ENCODE assay signal across 18 cellular contexts in the genomic region with DNA sequence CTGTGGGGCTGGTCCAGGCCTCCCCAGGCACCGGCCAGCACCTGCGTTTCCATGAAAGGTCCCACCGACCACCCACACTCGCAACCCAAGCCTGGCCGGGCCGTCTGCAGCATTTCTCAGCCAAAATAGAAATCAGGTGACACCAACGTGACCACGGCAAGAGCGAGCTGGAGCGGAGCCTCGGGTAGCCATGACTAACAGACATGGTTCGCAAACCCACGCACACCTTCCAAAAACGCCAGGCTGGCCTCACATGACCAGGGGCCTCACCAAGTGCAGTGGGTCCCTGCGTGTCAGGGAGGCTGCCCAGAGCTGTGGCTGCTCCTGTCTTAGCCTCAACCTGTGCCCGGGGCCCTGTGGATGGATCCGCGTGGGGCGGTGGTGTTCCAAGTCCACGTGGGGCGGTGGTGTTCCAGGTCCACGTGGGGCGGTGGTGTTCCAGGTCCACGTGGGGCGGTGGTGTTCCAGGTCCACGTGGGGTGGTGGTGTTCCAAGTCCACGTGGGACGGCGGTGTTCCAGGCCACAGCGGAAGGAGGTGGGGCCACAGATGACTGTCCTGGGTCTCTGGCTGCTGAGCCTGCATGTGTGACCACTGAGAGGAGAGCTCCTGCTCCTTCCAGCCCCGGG.
DNase-seq lines count a peak whose midpoint lies in the region; ATAC-seq, FAIRE-seq and TF ChIP-seq lines count a peak whose summit lies in the region.
"Had no signal": no experiment of that assay in that cellular context is flagged by ENCODE, and none has a peak within 500 bp of the region (broad histone marks: within the 10 kb centered on the region; RNA-seq: fewer than 3 reads in every experiment).

No MANE protein-coding gene starts in this region.

- H2AFZ ChIP-seq in H1 (ENCODE audit: low read length): no peak overlapping the region

- H3K9me3 ChIP-seq in BLaER1 treated with 17β-estradiol and CSF1 and Interleukin-3, amounts not matched to agents 10 nM and 100 nM (replicated peaks in 1 of 11): peaks cover 0 to 3% (median 0%) of the 10 kb centered on the region in 11 experiments; a peak in 2 of 22 replicates
- no peaks in the 10 kb centered on the region for H3K9me3 ChIP-seq in Caco-2
- no peaks in the 10 kb centered on the region for H3K9me3 ChIP-seq in H1 (ENCODE audit: insufficient read depth in 2 of 2, low read depth in 1 of 2, low read length in 1 of 2)
- H3K9me3 ChIP-seq: BE2C, HAP-1 had no signal

- no peak overlapping the region for H2BK5ac ChIP-seq in H1 (ENCODE audit: low read depth, low read length)

- peaks cover 0 to 18% (median 0%) of the 10 kb centered on the region in 11 experiments; a peak in 3 of 22 replicates for H4K20me1 ChIP-seq in BLaER1 treated with 17β-estradiol and CSF1 and Interleukin-3, amounts not matched to agents 10 nM and 100 nM
- H4K20me1 ChIP-seq in H1 (replicated peaks in 1 of 2; ENCODE audit: control insufficient read depth in 1 of 2, insufficient read depth in 2 of 2, low read length in 2 of 2): no peaks in the 10 kb centered on the region

- H3K56ac ChIP-seq in H1 (replicated peaks; ENCODE audit: insufficient read length, low read depth, low read length): no peak overlapping the region

- no peak for TF ChIP-seq EP300 in H1 (IDR thresholded peaks at IDR 0.05; ENCODE audit: borderline replicate concordance in 1 of 2, low read depth in 2 of 2, low read length in 2 of 2)

- TF ChIP-seq RAD21 in H1 (IDR thresholded peaks at IDR 0.05 in 1 of 2, conservative IDR thresholded peaks at IDR 0.05 in 1 of 2; ENCODE audit: low read depth in 2 of 2, low read length in 2 of 2): no peak

- no peaks in the 10 kb centered on the region for H3K9me3 Mint-ChIP-seq in Caco-2 (ENCODE audit: unreplicated experiment)
- no peaks in the 10 kb centered on the region for H3K9me3 Mint-ChIP-seq in nephron
- no peaks in the 10 kb centered on the region for H3K9me3 Mint-ChIP-seq in activated CD4-positive, alpha-beta T cell treated with anti-CD3 and anti-CD28 coated beads for 36 hours (ENCODE audit: low read depth)
- H3K9me3 Mint-ChIP-seq: CD8-positive, alpha-beta T cell had no signal

- H3K4me1 Mint-ChIP-seq in Caco-2 (ENCODE audit: low read depth, unreplicated experiment) (peaks cover 5% of the 10 kb centered on the region), nephron (peaks cover 29% of the 10 kb centered on the region)
- H3K4me1 Mint-ChIP-seq in activated CD4-positive, alpha-beta T cell treated with anti-CD3 and anti-CD28 coated beads for 36 hours: no peaks in the 10 kb centered on the region

- H2BK15ac ChIP-seq in H1 (ENCODE audit: low read length): no peak overlapping the region

- H2BK12ac ChIP-seq in H1 (ENCODE audit: low read depth, low read length): no peak overlapping the region

- no peak overlapping the region for H3K9ac ChIP-seq in BLaER1 treated with 17β-estradiol and CSF1 and Interleukin-3, amounts not matched to agents 10 nM and 100 nM
- H3K9ac ChIP-seq in H1 (replicated peaks in 1 of 4; ENCODE audit: extremely low read depth in 1 of 4, low read depth in 3 of 4, low read length in 3 of 4): no peak overlapping the region

- peak overlapping the region; percentile 16; the same call in 1 of the 2 replicates for H4K8ac ChIP-seq in H1 (ENCODE audit: extremely low read depth, insufficient read depth, low read length)

- intact Hi-C loops in Caco-2 (cut with micrococcal nuclease; ENCODE audit: unreplicated experiment): no loop called here
- intact Hi-C loops in activated CD4-positive, alpha-beta T cell treated with anti-CD3 and anti-CD28 coated beads for 36 hours (cut with DNase I, micrococcal nuclease): no loop called here

- CTCF ChIA-PET in Caco-2 (lab: Charles Lee): no interaction called here
- CTCF ChIA-PET in H1 (lab: Charles Lee; ENCODE audit: partially characterized antibody): interaction anchor here (0.8 to 1.5 kb wide), 6 partner anchors 26 to 138 kb away, joined by 3 to 4 read pairs (median 3); no protein-coding TSS in a partner anchor
- CTCF ChIA-PET in activated CD4-positive, alpha-beta T cell treated with anti-CD3 and anti-CD28 coated beads for 36 hours (lab: Charles Lee): no interaction called here

- H3K27ac ChIP-seq in BLaER1 treated with 17β-estradiol and CSF1 and Interleukin-3, amounts not matched to agents 10 nM and 100 nM: no peak overlapping the region
- no peak overlapping the region for H3K27ac ChIP-seq in H1 (ENCODE audit: low read depth, low read length)

- H3K36me3 Mint-ChIP-seq in Caco-2 (ENCODE audit: insufficient read depth, unreplicated experiment) (peaks cover 5% of the 10 kb centered on the region), nephron (ENCODE audit: low read depth) (no peaks in the 10 kb centered on the region)
- no peaks in the 10 kb centered on the region for H3K36me3 Mint-ChIP-seq in activated CD4-positive, alpha-beta T cell treated with anti-CD3 and anti-CD28 coated beads for 36 hours (ENCODE audit: low read depth)
- H3K36me3 Mint-ChIP-seq: CD8-positive, alpha-beta T cell had no signal

- TF ChIP-seq CTCF in Caco-2 (IDR thresholded peaks at IDR 0.05; ENCODE audit: insufficient read depth in 1 of 2, low read depth in 1 of 2, low read length in 1 of 2, severe bottlenecking in 1 of 2, unreplicated experiment in 1 of 2) (no peak), H1 (IDR thresholded peaks at IDR 0.05; ENCODE audit: control extremely low read depth in 1 of 3, insufficient read depth in 1 of 3, low read depth in 1 of 3, low read length in 3 of 3) (no peak), nephron (IDR thresholded peaks at IDR 0.05; ENCODE audit: unreplicated experiment in 3 of 3) (no peak)

- no TSS peak for BruUV-seq in Caco-2 (replicated peaks; lab: Mats Ljungman, UMichigan)

- H2BK120ac ChIP-seq in H1 (replicated peaks; ENCODE audit: low read depth, low read length): no peak overlapping the region

- WGBS in H1 (ENCODE audit: extremely low coverage in 1 of 2, insufficient coverage in 1 of 2, insufficient read length in 1 of 2, insufficient replicate concordance in 2 of 2, low coverage in 1 of 2, low lambda C conversion rate in 2 of 2, missing lambda C conversion rate in 1 of 2), 2 experiments: 87% methylated on average over 22 of the region's 31 CpGs; no CpG with 5 or more reads in 1 of the 2 experiments

- no peaks in the 10 kb centered on the region for H3K79me2 ChIP-seq in H1 (ENCODE audit: control insufficient read depth in 1 of 2, insufficient read depth in 2 of 2, low read length in 2 of 2)

- no peak overlapping the region for H3K4ac ChIP-seq in H1 (replicated peaks; ENCODE audit: insufficient read length, low read depth, low read length)

- H3K27me3 Mint-ChIP-seq in Caco-2 (ENCODE audit: insufficient read depth, unreplicated experiment) (no peaks in the 10 kb centered on the region), nephron (ENCODE audit: low read depth) (peaks cover 48% of the 10 kb centered on the region)
- peaks cover 3% of the 10 kb centered on the region for H3K27me3 Mint-ChIP-seq in activated CD4-positive, alpha-beta T cell treated with anti-CD3 and anti-CD28 coated beads for 36 hours

- H3K4me3 ChIP-seq in BLaER1 treated with 17β-estradiol and CSF1 and Interleukin-3, amounts not matched to agents 10 nM and 100 nM: no peak overlapping the region
- H3K4me3 ChIP-seq in Caco-2 (ENCODE audit: low read depth, low read length) (no peak overlapping the region), H1 (ENCODE audit: extremely low read depth in 1 of 4, insufficient read depth in 2 of 4, low read depth in 3 of 4, low read length in 4 of 4) (no peak overlapping the region)
- H3K4me3 ChIP-seq: HAP-1 had no signal

- no peak overlapping the region for H3K18ac ChIP-seq in H1 (ENCODE audit: extremely low read depth, low read length)

- peaks cover 7 to 45% (median 36%) of the 10 kb centered on the region in 10 experiments; a peak in 19 of 20 replicates for H3K4me1 ChIP-seq in BLaER1 treated with 17β-estradiol and CSF1 and Interleukin-3, amounts not matched to agents 10 nM and 100 nM
- H3K4me1 ChIP-seq in Caco-2 (no peaks in the 10 kb centered on the region), H1 (replicated peaks in 1 of 4; ENCODE audit: control insufficient read depth in 3 of 4, insufficient read depth in 4 of 4, low read length in 3 of 4) (peaks cover 0 to 10% (median 5%) of the 10 kb centered on the region in 4 experiments; a peak in 4 of 7 replicates)
- H3K4me1 ChIP-seq: BE2C, HAP-1 had no signal

- POLR2A ChIA-PET in Caco-2 (lab: Charles Lee) (no interaction called here), H1 (lab: Charles Lee; ENCODE audit: partially characterized antibody) (no interaction called here)
- POLR2A ChIA-PET in activated CD4-positive, alpha-beta T cell treated with anti-CD3 and anti-CD28 coated beads for 36 hours (lab: Charles Lee): no interaction called here

- no peak overlapping the region for H3K14ac ChIP-seq in H1 (ENCODE audit: insufficient read length)

- H2AK5ac ChIP-seq in H1 (ENCODE audit: low read depth, low read length): no peak overlapping the region

- H3K27ac Mint-ChIP-seq in Caco-2 (ENCODE audit: unreplicated experiment): peak overlapping the region; percentile 33
- H3K27ac Mint-ChIP-seq in nephron: peak overlapping the region; percentile 53 to 89 (median 84)
- no peak overlapping the region for H3K27ac Mint-ChIP-seq in activated CD4-positive, alpha-beta T cell treated with anti-CD3 and anti-CD28 coated beads for 36 hours
- H3K27ac Mint-ChIP-seq: CD8-positive, alpha-beta T cell had no signal

- TF ChIP-seq POLR2A in H1 (IDR thresholded peaks at IDR 0.05; ENCODE audit: control extremely low read depth in 1 of 2, low read depth in 2 of 2, low read length in 2 of 2): no peak

- no peak for FAIRE-seq in H1 (lab: Jason Lieb, UNC)
- FAIRE-seq: A204.1, D721Med, GM12892, GM18507 had no signal

- no peaks in the 10 kb centered on the region for H3K79me1 ChIP-seq in H1 (ENCODE audit: low read depth, low read length)

- H3K36me3 ChIP-seq in BLaER1 treated with 17β-estradiol and CSF1 and Interleukin-3, amounts not matched to agents 10 nM and 100 nM: no peaks in the 10 kb centered on the region
- H3K36me3 ChIP-seq in Caco-2 (ENCODE audit: control insufficient read depth, insufficient read depth, low read length) (no peaks in the 10 kb centered on the region), H1 (ENCODE audit: control insufficient read depth in 2 of 4, insufficient read depth in 4 of 4, low read length in 3 of 4) (no peaks in the 10 kb centered on the region)
- H3K36me3 ChIP-seq: BE2C, HAP-1 had no signal

- no peak overlapping the region for H2BK20ac ChIP-seq in H1 (ENCODE audit: low read length)

- DNase-seq in Caco-2 (no peak), H1 (ENCODE audit: low read depth in 1 of 2, low spot score in 2 of 2) (no peak), GM19238 (ENCODE audit: insufficient read length, low spot score) (no peak), DMS53 treated with DMSO at 0.1 percent for 48 hours (lab: John Stamatoyannopoulos, UW; ENCODE audit: unreplicated experiment) (no peak), NOMO-1 treated with DMSO at 0.1 percent for 48 hours (lab: John Stamatoyannopoulos, UW; ENCODE audit: unreplicated experiment) (no peak)
- no peak for DNase-seq in activated CD4-positive, alpha-beta T cell treated with anti-CD3 and anti-CD28 coated beads for 36 hours
- DNase-seq: ACHN; BE2C; CD8-positive, alpha-beta T cell; DMS79; GDM1 had no signal

- no peak overlapping the region for H4K5ac ChIP-seq in H1 (ENCODE audit: insufficient read length, low read depth, low read length)

- H3K4me2 ChIP-seq in BLaER1 treated with 17β-estradiol and CSF1 and Interleukin-3, amounts not matched to agents 10 nM and 100 nM: peak overlapping the region in 9 of 11 experiments; percentile 48 to 81 (median 73); a peak in 16 of 22 replicates
- H3K4me2 ChIP-seq in H1 (ENCODE audit: insufficient read depth in 1 of 2, low read depth in 2 of 2, low read length in 2 of 2): no peak overlapping the region

- no peak overlapping the region for H4K91ac ChIP-seq in H1 (replicated peaks; ENCODE audit: insufficient read length, low read length)

- H3K23ac ChIP-seq in H1 (ENCODE audit: insufficient read length): no peak overlapping the region

- peaks cover 3% of the 10 kb centered on the region; the same call in 1 of the 2 replicates for H3K23me2 ChIP-seq in H1 (ENCODE audit: low read depth, low read length)

- no peak for ATAC-seq in activated CD4-positive, alpha-beta T cell treated with anti-CD3 and anti-CD28 coated beads for 36 hours
- ATAC-seq: CD8-positive, alpha-beta T cell had no signal

- H3K27me3 ChIP-seq in BLaER1 treated with 17β-estradiol and CSF1 and Interleukin-3, amounts not matched to agents 10 nM and 100 nM: peaks cover 5 to 46% (median 36%) of the 10 kb centered on the region in 11 experiments; a peak in 19 of 22 replicates
- H3K27me3 ChIP-seq in Caco-2 (replicated peaks; ENCODE audit: control insufficient read depth, insufficient read depth, low read length) (no peaks in the 10 kb centered on the region; the same call in 1 of the 2 replicates), H1 (replicated peaks in 1 of 4; ENCODE audit: control insufficient read depth in 3 of 4, extremely low read depth in 1 of 4, insufficient read depth in 3 of 4, low read length in 3 of 4) (peaks cover 0 to 5% (median 0%) of the 10 kb centered on the region in 4 experiments; a peak in 3 of 7 replicates)

- H3K4me3 Mint-ChIP-seq in Caco-2 (ENCODE audit: unreplicated experiment): no peak overlapping the region
- H3K4me3 Mint-ChIP-seq in nephron: no peak overlapping the region
- no peak overlapping the region for H3K4me3 Mint-ChIP-seq in activated CD4-positive, alpha-beta T cell treated with anti-CD3 and anti-CD28 coated beads for 36 hours
- H3K4me3 Mint-ChIP-seq: CD8-positive, alpha-beta T cell had no signal

Comparison
In these comparisons a context has a peak if more than half of its experiments do, and no peak if none do; other contexts are left out.
1. H3K4me2 ChIP-seq: peak in BLaER1 treated with 17β-estradiol and CSF1 and Interleukin-3, amounts not matched to agents 10 nM and 100 nM (9 of 11); none in H1 (0 of 2).